Comparison of ENCODE assay signal across 18 cellular contexts in the genomic region with DNA sequence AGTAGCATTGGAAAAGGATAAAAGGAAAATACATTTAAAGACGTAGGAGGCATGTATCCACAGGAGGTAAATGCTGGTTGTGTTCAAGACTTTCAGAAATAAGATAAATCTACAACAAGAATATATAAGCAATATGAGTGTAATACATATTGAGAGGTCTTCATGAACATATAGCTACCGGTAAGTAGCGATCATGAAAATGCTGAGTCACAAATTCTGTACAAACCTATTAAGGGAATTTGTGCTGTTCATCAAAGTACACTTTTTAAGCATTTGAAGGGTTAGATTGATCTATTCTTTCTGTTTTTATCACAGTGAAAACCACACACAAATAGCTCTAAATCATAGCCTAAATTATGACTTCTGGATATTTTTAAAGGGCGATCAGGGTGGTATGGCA.
DNase-seq lines count a peak whose midpoint lies in the region; ATAC-seq, FAIRE-seq and TF ChIP-seq lines count a peak whose summit lies in the region.
"Had no signal": no experiment of that assay in that cellular context is flagged by ENCODE, and none has a peak within 500 bp of the region (broad histone marks: within the 10 kb centered on the region; RNA-seq: fewer than 3 reads in every experiment).

No MANE protein-coding gene starts in this region.

- H3K4me2 ChIP-seq in HepG2 (ENCODE audit: low read depth, low read length) = no peak overlapping the region
- peak overlapping the region; percentile 49 for H3K4me2 ChIP-seq in osteoblast (ENCODE audit: insufficient read depth, low read length)

- FAIRE-seq in HepG2 (lab: Jason Lieb, UNC) = no peak
- FAIRE-seq: A204.1, G401.6, GM19239 had no signal

- no peak overlapping the region for H3K4me3 Mint-ChIP-seq in Calu3 (ENCODE audit: low read depth, unreplicated experiment)
- H3K4me3 Mint-ChIP-seq: CD4-positive, alpha-beta memory T cell; H9 had no signal

- H3K27me3 ChIP-seq in HepG2 (ENCODE audit: control insufficient read depth in 1 of 2, insufficient read depth in 2 of 2, low read length in 2 of 2) (no peaks in the 10 kb centered on the region), right lobe of liver (no peaks in the 10 kb centered on the region), osteoblast (ENCODE audit: insufficient read depth, low read length) (peaks cover 2% of the 10 kb centered on the region)

- WGBS in HepG2 (ENCODE audit: low lambda C conversion rate) = 8% methylated on average over 4 of the region's 4 CpGs
- 61% methylated on average over 4 of the region's 4 CpGs for WGBS in right lobe of liver (ENCODE audit: insufficient coverage, low coverage, low lambda C conversion rate, missing lambda C conversion rate)

- H3K27me3 Mint-ChIP-seq in Calu3 (ENCODE audit: unreplicated experiment) = no peaks in the 10 kb centered on the region

- no peaks in the 10 kb centered on the region for H3K9me3 ChIP-seq in HepG2 (ENCODE audit: low read length)
- H3K9me3 ChIP-seq in right lobe of liver = no peaks in the 10 kb centered on the region
- no peaks in the 10 kb centered on the region for H3K9me3 ChIP-seq in osteoblast (ENCODE audit: low read depth, low read length)

- no peak for DNase-seq in HepG2 (ENCODE audit: low spot score)
- DNase-seq in right lobe of liver = no peak
- DNase-seq in OCI-M1 (lab: John Stamatoyannopoulos, UW) = peak; percentile 6
- DNase-seq in osteoblast (ENCODE audit: insufficient read length, low spot score, missing footprints) = no peak
- DNase-seq in Calu3 = no peak
- no peak for DNase-seq in NCI-H146 treated with DMSO at 0.1 percent for 48 hours (lab: John Stamatoyannopoulos, UW; ENCODE audit: unreplicated experiment)
- DNase-seq: C1 segment of cervical spinal cord; CD4-positive, alpha-beta memory T cell; COR-L47; DMS153; DND-41; GM23248; H9 had no signal

- H2AFZ ChIP-seq in HepG2 (ENCODE audit: low read length) = no peak overlapping the region
- no peak overlapping the region for H2AFZ ChIP-seq in osteoblast (ENCODE audit: low read length)
- H2AFZ ChIP-seq: GM23248 had no signal

- TF ChIP-seq EP300 in HepG2 (IDR thresholded peaks at IDR 0.05; ENCODE audit: low read depth in 2 of 2, low read length in 2 of 2) (no peak), HepG2 (CRISPR knock-in tag; IDR thresholded peaks at IDR 0.05; ENCODE audit: borderline replicate concordance) (no peak)

- no peak for TF ChIP-seq POLR2A in HepG2 (IDR thresholded peaks at IDR 0.05; ENCODE audit: insufficient read depth in 1 of 2, low read depth in 2 of 2, low read length in 2 of 2)
- no peak for TF ChIP-seq POLR2A in right lobe of liver (IDR thresholded peaks at IDR 0.05)

- TF ChIP-seq CTCF in HepG2 (CRISPR knock-in tag; IDR thresholded peaks at IDR 0.05) = no peak
- no peak for TF ChIP-seq CTCF in right lobe of liver (IDR thresholded peaks at IDR 0.05)
- TF ChIP-seq CTCF in osteoblast (IDR thresholded peaks at IDR 0.05; ENCODE audit: extremely low read depth, low read depth, low read length) = no peak
- TF ChIP-seq CTCF in Calu3 (IDR thresholded peaks at IDR 0.05; ENCODE audit: unreplicated experiment) = no peak

- H3K79me2 ChIP-seq in HepG2 (ENCODE audit: insufficient read depth, low read length) (no peaks in the 10 kb centered on the region), osteoblast (ENCODE audit: insufficient read depth, low read length) (no peaks in the 10 kb centered on the region)

- in situ Hi-C loops in HepG2 (cut with HindIII; ENCODE audit: extremely low pct_ligation_motif_present, low pct_unique_long_range_greater_than_20kb) = no loop called here

- H3K9me3 Mint-ChIP-seq in Calu3 (ENCODE audit: low read depth, unreplicated experiment) = peaks cover 2% of the 10 kb centered on the region
- H3K9me3 Mint-ChIP-seq: CD4-positive, alpha-beta memory T cell; H9 had no signal

- H4K20me1 ChIP-seq in HepG2 (ENCODE audit: insufficient read depth, low read length) = no peaks in the 10 kb centered on the region
- no peaks in the 10 kb centered on the region for H4K20me1 ChIP-seq in osteoblast (ENCODE audit: insufficient read depth, low read length)

- BruUV-seq in HepG2 (replicated peaks; lab: Mats Ljungman, UMichigan) (no TSS peak), Calu3 (replicated peaks; lab: Mats Ljungman, UMichigan) (no TSS peak)

- no peak for TF ChIP-seq RAD21 in HepG2 (CRISPR knock-in tag; IDR thresholded peaks at IDR 0.05)

- no peaks in the 10 kb centered on the region for H3K36me3 Mint-ChIP-seq in Calu3 (ENCODE audit: insufficient read depth, unreplicated experiment)
- H3K36me3 Mint-ChIP-seq: CD4-positive, alpha-beta memory T cell had no signal

- ATAC-seq in HepG2 (no peak), right lobe of liver (no peak)
- ATAC-seq: HCT116 had no signal

- POLR2A ChIA-PET in HepG2 (lab: Yijun Ruan, JAX) = no interaction called here

- H3K36me3 ChIP-seq in HepG2 (replicated peaks in 1 of 2; ENCODE audit: control insufficient read depth in 1 of 2, insufficient read depth in 2 of 2, low read length in 2 of 2) (no peaks in the 10 kb centered on the region), right lobe of liver (no peaks in the 10 kb centered on the region), osteoblast (ENCODE audit: insufficient read depth, low read length) (no peaks in the 10 kb centered on the region)

- no peak overlapping the region for H3K9ac ChIP-seq in HepG2 (ENCODE audit: insufficient read depth, low read depth, low read length)
- H3K9ac ChIP-seq: GM23248 had no signal

- CTCF ChIA-PET in HepG2 (lab: Yijun Ruan, JAX; ENCODE audit: low intra/inter-chr PET ratio, low total read pairs) (no interaction called here), Calu3 (lab: Charles Lee) (no interaction called here)

- H3K4me1 ChIP-seq in HepG2 (ENCODE audit: insufficient read depth, low read length) = no peaks in the 10 kb centered on the region
- no peaks in the 10 kb centered on the region for H3K4me1 ChIP-seq in right lobe of liver
- no peaks in the 10 kb centered on the region for H3K4me1 ChIP-seq in osteoblast (ENCODE audit: insufficient read depth, low read length)

- no peaks in the 10 kb centered on the region for H3K4me1 Mint-ChIP-seq in Calu3 (ENCODE audit: low read depth, unreplicated experiment)

- no peak overlapping the region for H3K27ac Mint-ChIP-seq in Calu3 (ENCODE audit: unreplicated experiment)

- H3K27ac ChIP-seq in HepG2 (ENCODE audit: extremely low read length, insufficient read depth, low read length) (no peak overlapping the region), right lobe of liver (no peak overlapping the region), osteoblast (ENCODE audit: low read depth, low read length) (no peak overlapping the region)
- H3K27ac ChIP-seq: 22Rv1, GM23248 had no signal

- H3K4me3 ChIP-seq in HepG2 (replicated peaks in 1 of 3; ENCODE audit: insufficient read depth in 1 of 3, low read depth in 2 of 3, low read length in 3 of 3) = no peak overlapping the region
- no peak overlapping the region for H3K4me3 ChIP-seq in right lobe of liver
- no peak overlapping the region for H3K4me3 ChIP-seq in osteoblast (ENCODE audit: insufficient read depth, low read length)
- H3K4me3 ChIP-seq: GM23248 had no signal

- intact Hi-C loops in HepG2 (cut with micrococcal nuclease; ENCODE audit: unreplicated experiment) (no loop called here), right lobe of liver (cut with DNase I) (no loop called here), Calu3 (cut with micrococcal nuclease; ENCODE audit: unreplicated experiment) (no loop called here)

TF ChIP-seq in HepG2, 621 proteins besides CTCF, POLR2A, EP300 and RAD21 (continues in another document):
- TF ChIP-seq SP4 (CRISPR knock-in tag; IDR thresholded peaks at IDR 0.05) = no peak
- TF ChIP-seq HDAC2 (CRISPR knock-in tag; IDR thresholded peaks at IDR 0.05) = no peak
- TF ChIP-seq NFE2L2 (IDR thresholded peaks at IDR 0.05; ENCODE audit: low read length) = peak; percentile 79
- TF ChIP-seq, protein P1, sequence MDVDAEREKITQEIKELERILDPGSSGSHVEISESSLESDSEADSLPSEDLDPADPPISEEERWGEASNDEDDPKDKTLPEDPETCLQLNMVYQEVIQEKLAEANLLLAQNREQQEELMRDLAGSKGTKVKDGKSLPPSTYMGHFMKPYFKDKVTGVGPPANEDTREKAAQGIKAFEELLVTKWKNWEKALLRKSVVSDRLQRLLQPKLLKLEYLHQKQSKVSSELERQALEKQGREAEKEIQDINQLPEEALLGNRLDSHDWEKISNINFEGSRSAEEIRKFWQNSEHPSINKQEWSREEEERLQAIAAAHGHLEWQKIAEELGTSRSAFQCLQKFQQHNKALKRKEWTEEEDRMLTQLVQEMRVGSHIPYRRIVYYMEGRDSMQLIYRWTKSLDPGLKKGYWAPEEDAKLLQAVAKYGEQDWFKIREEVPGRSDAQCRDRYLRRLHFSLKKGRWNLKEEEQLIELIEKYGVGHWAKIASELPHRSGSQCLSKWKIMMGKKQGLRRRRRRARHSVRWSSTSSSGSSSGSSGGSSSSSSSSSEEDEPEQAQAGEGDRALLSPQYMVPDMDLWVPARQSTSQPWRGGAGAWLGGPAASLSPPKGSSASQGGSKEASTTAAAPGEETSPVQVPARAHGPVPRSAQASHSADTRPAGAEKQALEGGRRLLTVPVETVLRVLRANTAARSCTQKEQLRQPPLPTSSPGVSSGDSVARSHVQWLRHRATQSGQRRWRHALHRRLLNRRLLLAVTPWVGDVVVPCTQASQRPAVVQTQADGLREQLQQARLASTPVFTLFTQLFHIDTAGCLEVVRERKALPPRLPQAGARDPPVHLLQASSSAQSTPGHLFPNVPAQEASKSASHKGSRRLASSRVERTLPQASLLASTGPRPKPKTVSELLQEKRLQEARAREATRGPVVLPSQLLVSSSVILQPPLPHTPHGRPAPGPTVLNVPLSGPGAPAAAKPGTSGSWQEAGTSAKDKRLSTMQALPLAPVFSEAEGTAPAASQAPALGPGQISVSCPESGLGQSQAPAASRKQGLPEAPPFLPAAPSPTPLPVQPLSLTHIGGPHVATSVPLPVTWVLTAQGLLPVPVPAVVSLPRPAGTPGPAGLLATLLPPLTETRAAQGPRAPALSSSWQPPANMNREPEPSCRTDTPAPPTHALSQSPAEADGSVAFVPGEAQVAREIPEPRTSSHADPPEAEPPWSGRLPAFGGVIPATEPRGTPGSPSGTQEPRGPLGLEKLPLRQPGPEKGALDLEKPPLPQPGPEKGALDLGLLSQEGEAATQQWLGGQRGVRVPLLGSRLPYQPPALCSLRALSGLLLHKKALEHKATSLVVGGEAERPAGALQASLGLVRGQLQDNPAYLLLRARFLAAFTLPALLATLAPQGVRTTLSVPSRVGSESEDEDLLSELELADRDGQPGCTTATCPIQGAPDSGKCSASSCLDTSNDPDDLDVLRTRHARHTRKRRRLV (CRISPR knock-in tag; IDR thresholded peaks at IDR 0.05) = no peak
- no peak for TF ChIP-seq ZSCAN21 (CRISPR knock-in tag; IDR thresholded peaks at IDR 0.05; ENCODE audit: borderline replicate concordance)
